ENCODE assay signal across 7 cellular contexts in the genomic region with DNA sequence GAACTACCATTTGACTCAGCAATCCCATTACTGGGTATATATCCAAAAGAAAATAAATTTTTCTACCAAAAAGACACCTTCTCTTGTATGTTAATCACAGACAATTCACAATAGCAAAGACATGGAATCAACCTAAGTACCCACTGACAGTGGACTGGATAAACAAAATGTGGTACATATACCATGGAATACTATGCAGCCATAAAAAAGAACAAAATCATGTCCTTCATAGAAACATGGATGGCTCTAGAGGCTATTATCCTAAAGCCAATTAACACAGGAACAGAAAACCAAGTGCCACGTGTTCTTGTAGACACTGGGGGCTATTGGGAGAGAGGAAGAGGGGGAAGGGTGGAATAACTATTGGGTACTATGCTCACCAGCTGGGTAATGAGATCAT.
"Had no signal": no experiment of that assay in that cellular context is flagged by ENCODE, and none has a peak within 500 bp of the region (broad histone marks: within the 10 kb centered on the region; RNA-seq: fewer than 3 reads in every experiment).

No MANE protein-coding gene starts in this region.

- DNase-seq: IMR-90, KBM-7, KG1 had no signal

- H3K27ac ChIP-seq: HL-60, KMS-11 had no signal

- H3K9ac ChIP-seq: KMS-11 had no signal

- FAIRE-seq: HepG2, HTR-8/SVneo had no signal

- H3K4me2 ChIP-seq: KMS-11 had no signal

- ATAC-seq: HepG2 had no signal
